9 cellular contexts compared by ENCODE assay signal in the genomic region with DNA sequence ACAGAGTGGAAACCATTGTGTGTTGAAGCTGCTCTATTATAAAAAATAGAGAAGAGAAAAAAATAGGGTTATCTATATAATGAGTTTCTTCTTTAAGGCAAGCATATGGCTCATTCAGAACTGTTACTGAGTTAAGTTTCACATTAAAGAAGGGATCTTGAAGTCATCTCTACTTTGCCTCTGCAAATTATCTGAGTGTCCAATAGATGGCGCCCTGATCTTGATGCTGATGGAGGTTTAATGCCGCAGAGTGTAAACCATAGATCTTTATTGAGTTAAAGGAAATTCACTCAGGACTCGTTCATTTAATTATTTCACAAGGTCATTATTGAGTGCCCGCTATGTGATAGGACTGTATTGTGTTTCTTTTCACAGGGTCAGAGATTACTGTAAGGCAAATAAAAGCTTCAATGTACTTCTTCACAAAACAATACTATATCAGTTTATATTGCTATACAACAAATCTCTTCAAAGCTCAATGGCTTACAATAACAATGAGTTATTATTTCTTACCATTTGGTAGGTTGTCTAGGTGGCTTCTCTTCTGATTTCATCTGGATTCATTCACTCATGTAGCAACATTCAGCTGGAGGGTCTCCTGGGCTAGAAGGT.
DNase-seq lines count a peak whose midpoint lies in the region; ATAC-seq and TF ChIP-seq lines count a peak whose summit lies in the region.
"Had no signal": no experiment of that assay in that cellular context is flagged by ENCODE, and none has a peak within 500 bp of the region (broad histone marks: within the 10 kb centered on the region; RNA-seq: fewer than 3 reads in every experiment).

No MANE protein-coding gene starts in this region.

- H3K18ac ChIP-seq in mesenchymal stem cell (ENCODE audit: low read depth in 1 of 2, low read length in 2 of 2) = no peak overlapping the region

- no peak overlapping the region for H3K4me3 ChIP-seq in mesenchymal stem cell (ENCODE audit: insufficient read depth in 1 of 2, low read depth in 1 of 2, low read length in 2 of 2)

- no peaks in the 10 kb centered on the region for H3K79me1 ChIP-seq in mesenchymal stem cell (replicated peaks; ENCODE audit: low read length, poor library complexity, severe bottlenecking)

- H3K4me2 ChIP-seq in mesenchymal stem cell (ENCODE audit: low read length, poor library complexity, severe bottlenecking) = no peak overlapping the region

- H2BK12ac ChIP-seq in mesenchymal stem cell (ENCODE audit: low read length in 2 of 2) = no peak overlapping the region

- no peak overlapping the region for H3K4ac ChIP-seq in mesenchymal stem cell (ENCODE audit: low read depth in 1 of 2, low read length in 2 of 2)

- DNase-seq in DMS53 (lab: John Stamatoyannopoulos, UW) (peak; percentile 58), GM20000 (ENCODE audit: low spot score) (peak; percentile 19), NCI-H2029 (lab: John Stamatoyannopoulos, UW) (peak; percentile 7), T47D (ENCODE audit: low read depth in 1 of 2, low spot score in 1 of 2) (peak; percentile 9 to 71), mesenchymal stem cell (peak; percentile 46), T-helper 1 cell (no peak), GOT3 (lab: John Stamatoyannopoulos, UW) (no peak)

- no peaks in the 10 kb centered on the region for H3K9me3 ChIP-seq in mesenchymal stem cell (ENCODE audit: control insufficient read depth, low read length)
- H3K9me3 ChIP-seq: neutrophil had no signal

- no peak overlapping the region for H2AK5ac ChIP-seq in mesenchymal stem cell (ENCODE audit: low read length, severe bottlenecking)

- H3K9ac ChIP-seq in mesenchymal stem cell (ENCODE audit: low read length) = no peak overlapping the region

- H3K23ac ChIP-seq in mesenchymal stem cell (ENCODE audit: low read length in 2 of 2) = no peak overlapping the region

- H3K27ac ChIP-seq in mesenchymal stem cell (ENCODE audit: low read length, poor library complexity, severe bottlenecking) = no peak overlapping the region
- H3K27ac ChIP-seq: neutrophil had no signal

- TF ChIP-seq CTCF in GM20000 (IDR thresholded peaks at IDR 0.05; ENCODE audit: extremely low read depth, missing control alignments) = peak; percentile 44

- no peaks in the 10 kb centered on the region for H3K4me1 ChIP-seq in mesenchymal stem cell (ENCODE audit: control insufficient read depth, insufficient read depth, low read depth, low read length)

- no peak for ATAC-seq in HG02973 (IDR thresholded peaks at IDR 0.05; ENCODE audit: unreplicated experiment)

- H4K8ac ChIP-seq in mesenchymal stem cell (ENCODE audit: low read length) = no peak overlapping the region

- H3K36me3 ChIP-seq in mesenchymal stem cell (ENCODE audit: control insufficient read depth in 1 of 2, insufficient read depth in 2 of 2, low read depth in 1 of 2, low read length in 2 of 2) = no peaks in the 10 kb centered on the region
- H3K36me3 ChIP-seq: neutrophil had no signal

- no peak overlapping the region for H2AFZ ChIP-seq in mesenchymal stem cell (ENCODE audit: low read depth, low read length)

- no peak overlapping the region for H2BK15ac ChIP-seq in mesenchymal stem cell (ENCODE audit: low read depth, poor library complexity, severe bottlenecking)

- no peak overlapping the region for H2BK120ac ChIP-seq in mesenchymal stem cell (ENCODE audit: low read depth, low read length)

- no peaks in the 10 kb centered on the region for H3K27me3 ChIP-seq in mesenchymal stem cell (ENCODE audit: control insufficient read depth in 1 of 2, insufficient read depth in 1 of 2, low read length in 2 of 2)
- H3K27me3 ChIP-seq: neutrophil had no signal

- H2BK5ac ChIP-seq in mesenchymal stem cell (ENCODE audit: low read depth, low read length, poor library complexity, severe bottlenecking) = no peak overlapping the region

- WGBS in mesenchymal stem cell = 4% methylated on average over 2 of the region's 4 CpGs

- in situ Hi-C loops in T47D (cut with HindIII; ENCODE audit: low pct_unique_long_range_greater_than_20kb, low sequenced_read_pairs) = no loop called here

- H3K14ac ChIP-seq in mesenchymal stem cell (ENCODE audit: low read length in 2 of 2) = no peak overlapping the region

- H4K91ac ChIP-seq in mesenchymal stem cell (ENCODE audit: low read length) = no peak overlapping the region

Comparison
In these comparisons a context has a peak if more than half of its experiments do, and no peak if none do; other contexts are left out.
1. DNase-seq: peak in DMS53 (single experiment), GM20000 (single experiment), NCI-H2029 (single experiment), T47D (2 of 2) and mesenchymal stem cell (single experiment); none in T-helper 1 cell (0 of 5) and GOT3 (single experiment).